Comparison of ENCODE assay signal across 8 cellular contexts in the genomic region with DNA sequence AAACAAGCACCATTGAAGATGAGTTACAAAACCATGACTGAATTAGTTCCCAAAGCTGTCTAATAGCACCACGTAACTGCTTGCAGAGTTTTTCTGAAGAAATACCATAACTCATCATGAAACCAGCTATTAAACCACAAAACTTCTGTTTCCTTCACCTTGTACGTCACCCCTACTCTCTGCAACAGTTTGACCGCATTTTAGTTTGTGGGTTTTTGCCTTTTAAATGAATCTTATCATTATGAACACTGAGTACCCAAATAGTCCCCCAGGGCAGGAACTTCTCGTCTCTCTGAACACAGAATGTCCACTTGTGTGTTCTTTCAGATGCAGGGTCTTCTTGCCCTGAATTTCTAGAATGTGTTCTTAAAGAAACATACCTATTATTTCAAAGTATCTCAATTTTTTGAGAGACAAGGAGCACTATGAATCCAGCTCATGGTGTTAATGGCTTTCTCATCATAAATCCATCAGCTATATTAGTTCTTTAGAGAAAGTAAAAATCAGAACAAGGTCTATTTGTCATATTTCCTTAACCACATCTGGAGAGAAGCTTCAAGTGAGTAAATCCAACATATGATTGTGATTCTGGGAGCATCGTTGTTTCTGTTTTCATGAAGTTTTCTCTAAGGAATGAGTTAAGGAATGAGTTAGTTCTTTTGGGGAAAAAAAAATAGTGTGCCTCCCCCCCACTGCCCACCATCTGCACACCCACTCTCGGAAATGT.
A peak's percentile ranks its signal among the peaks of the same experiment; 100 is the strongest.
DNase-seq lines count a peak whose midpoint lies in the region; ATAC-seq, FAIRE-seq and TF ChIP-seq lines count a peak whose summit lies in the region.

No MANE protein-coding gene starts in this region.

- peak overlapping the region; percentile 1 to 28 (median 6); a peak in 8 of 20 replicates for H3K4me3 ChIP-seq in BLaER1 treated with 17β-estradiol and CSF1 and Interleukin-3, amounts not matched to agents 10 nM and 100 nM
- H3K4me3 ChIP-seq in BE2C (ENCODE audit: low read depth, low read length), result no peak overlapping the region
- no peak overlapping the region for H3K4me3 ChIP-seq in SJCRH30

- peak; percentile 60 for ATAC-seq in HG03196 (IDR thresholded peaks at IDR 0.05; ENCODE audit: unreplicated experiment)
- ATAC-seq in naive thymus-derived CD8-positive, alpha-beta T cell, result peak; percentile 92 to 95

- peak overlapping the region; percentile 82 to 94 (median 90) for H3K4me2 ChIP-seq in BLaER1 treated with 17β-estradiol and CSF1 and Interleukin-3, amounts not matched to agents 10 nM and 100 nM

- DNase-seq in GM19239 (ENCODE audit: insufficient read length, low spot score) (peak; percentile 76), BE2C (no peak), SJCRH30 (no peak), NCI-H2107 (lab: John Stamatoyannopoulos, UW) (no peak)
- peak; percentile 65 for DNase-seq in activated CD4-positive, alpha-beta memory T cell treated with anti-CD3 and anti-CD28 coated beads, Interleukin-2, amount 10 ng/mL, durations not matched to agents 7 days and 5 days
- peak in 7 of 10 donors; percentile 13 to 84 (median 60) for DNase-seq in naive thymus-derived CD8-positive, alpha-beta T cell

- H3K27ac Mint-ChIP-seq in activated CD4-positive, alpha-beta memory T cell treated with anti-CD3 and anti-CD28 coated beads, Interleukin-2, amount 10 ng/mL, durations not matched to agents 7 days and 5 days, result peak overlapping the region; percentile 91
- H3K27ac Mint-ChIP-seq in naive thymus-derived CD8-positive, alpha-beta T cell, result peak overlapping the region; percentile 4 to 86 (median 56)

- H3K4me1 Mint-ChIP-seq in activated CD4-positive, alpha-beta memory T cell treated with anti-CD3 and anti-CD28 coated beads, Interleukin-2, amount 10 ng/mL, durations not matched to agents 7 days and 5 days, result peaks cover 94% of the 10 kb centered on the region
- peaks cover 20 to 53% (median 38%) of the 10 kb centered on the region in 4 donors for H3K4me1 Mint-ChIP-seq in naive thymus-derived CD8-positive, alpha-beta T cell

- no peaks in the 10 kb centered on the region for H3K27me3 ChIP-seq in BLaER1 treated with 17β-estradiol and CSF1 and Interleukin-3, amounts not matched to agents 10 nM and 100 nM
- H3K27me3 ChIP-seq in BE2C (no peaks in the 10 kb centered on the region), SJCRH30 (no peaks in the 10 kb centered on the region)

- peaks cover 29% of the 10 kb centered on the region for H3K9me3 Mint-ChIP-seq in activated CD4-positive, alpha-beta memory T cell treated with anti-CD3 and anti-CD28 coated beads, Interleukin-2, amount 10 ng/mL, durations not matched to agents 7 days and 5 days
- H3K9me3 Mint-ChIP-seq in naive thymus-derived CD8-positive, alpha-beta T cell, result peaks cover 0 to 5% (median 0%) of the 10 kb centered on the region in 9 donors

- H3K4me1 ChIP-seq in BLaER1 treated with 17β-estradiol and CSF1 and Interleukin-3, amounts not matched to agents 10 nM and 100 nM, result peaks cover 63 to 93% (median 85%) of the 10 kb centered on the region in 10 experiments
- H3K4me1 ChIP-seq in BE2C (no peaks in the 10 kb centered on the region), SJCRH30 (no peaks in the 10 kb centered on the region)

- no peaks in the 10 kb centered on the region for H4K20me1 ChIP-seq in BLaER1 treated with 17β-estradiol and CSF1 and Interleukin-3, amounts not matched to agents 10 nM and 100 nM

- POLR2A ChIA-PET in activated CD4-positive, alpha-beta memory T cell treated with anti-CD3 and anti-CD28 coated beads, Interleukin-2, amount 10 ng/mL, durations not matched to agents 7 days and 5 days (lab: Charles Lee), result interaction anchor here (0.5 to 10.6 kb wide), 38 partner anchors 10 to 953 kb away, joined by 3 to 346 read pairs (median 10); a partner anchor contains a TSS
- POLR2A ChIA-PET in naive thymus-derived CD8-positive, alpha-beta T cell (lab: Charles Lee), result interaction anchor here (0.6 to 1.0 kb wide), 4 partner anchors 14 to 1620 kb away, joined by 3 read pairs; no protein-coding TSS in a partner anchor

- peak overlapping the region; percentile 86 to 96 (median 94) for H3K27ac ChIP-seq in BLaER1 treated with 17β-estradiol and CSF1 and Interleukin-3, amounts not matched to agents 10 nM and 100 nM
- H3K27ac ChIP-seq in SJCRH30, result no peak overlapping the region

- H3K9ac ChIP-seq in BLaER1 treated with 17β-estradiol and CSF1 and Interleukin-3, amounts not matched to agents 10 nM and 100 nM, result peak overlapping the region; percentile 70 to 81 (median 77); a peak in 21 of 22 replicates

- H3K27me3 Mint-ChIP-seq in activated CD4-positive, alpha-beta memory T cell treated with anti-CD3 and anti-CD28 coated beads, Interleukin-2, amount 10 ng/mL, durations not matched to agents 7 days and 5 days, result no peaks in the 10 kb centered on the region
- H3K27me3 Mint-ChIP-seq in naive thymus-derived CD8-positive, alpha-beta T cell, result no peaks in the 10 kb centered on the region

- CTCF ChIA-PET in activated CD4-positive, alpha-beta memory T cell treated with anti-CD3 and anti-CD28 coated beads, Interleukin-2, amount 10 ng/mL, durations not matched to agents 7 days and 5 days (lab: Charles Lee), result interaction anchor here (1.0 to 3.6 kb wide), 17 partner anchors 10 to 282 kb away, joined by 3 to 26 read pairs (median 8); a partner anchor contains a TSS

- TF ChIP-seq CTCF in BE2C (IDR thresholded peaks at IDR 0.05; ENCODE audit: low read depth, low read length), result no peak

- peaks cover 33 to 59% (median 48%) of the 10 kb centered on the region in 11 experiments for H3K9me3 ChIP-seq in BLaER1 treated with 17β-estradiol and CSF1 and Interleukin-3, amounts not matched to agents 10 nM and 100 nM (replicated peaks in 1 of 11)
- H3K9me3 ChIP-seq in BE2C, result no peaks in the 10 kb centered on the region
- no peaks in the 10 kb centered on the region for H3K9me3 ChIP-seq in SJCRH30 (replicated peaks)

- peaks cover 0 to 30% (median 0%) of the 10 kb centered on the region in 11 experiments; a peak in 7 of 22 replicates for H3K36me3 ChIP-seq in BLaER1 treated with 17β-estradiol and CSF1 and Interleukin-3, amounts not matched to agents 10 nM and 100 nM
- H3K36me3 ChIP-seq in BE2C (no peaks in the 10 kb centered on the region), SJCRH30 (no peaks in the 10 kb centered on the region)

- peak; percentile 97 for FAIRE-seq in GM19239 (lab: Jason Lieb, UNC)

- H3K4me3 Mint-ChIP-seq in activated CD4-positive, alpha-beta memory T cell treated with anti-CD3 and anti-CD28 coated beads, Interleukin-2, amount 10 ng/mL, durations not matched to agents 7 days and 5 days, result peak overlapping the region; percentile 48
- H3K4me3 Mint-ChIP-seq in naive thymus-derived CD8-positive, alpha-beta T cell, result peak overlapping the region; percentile 8 to 72 (median 42)

- H3K36me3 Mint-ChIP-seq in activated CD4-positive, alpha-beta memory T cell treated with anti-CD3 and anti-CD28 coated beads, Interleukin-2, amount 10 ng/mL, durations not matched to agents 7 days and 5 days (ENCODE audit: low read depth), result peaks cover 97% of the 10 kb centered on the region
- H3K36me3 Mint-ChIP-seq in naive thymus-derived CD8-positive, alpha-beta T cell, result peaks cover 0 to 3% (median 0%) of the 10 kb centered on the region in 3 donors

Comparison
In these comparisons a context has a peak if more than half of its experiments do, and no peak if none do; other contexts are left out.
1. H3K4me3 ChIP-seq: peak in BLaER1 treated with 17β-estradiol and CSF1 and Interleukin-3, amounts not matched to agents 10 nM and 100 nM (10 of 10); none in BE2C (single experiment) and SJCRH30 (single experiment).
2. DNase-seq: peak in GM19239 (single experiment), activated CD4-positive, alpha-beta memory T cell treated with anti-CD3 and anti-CD28 coated beads, Interleukin-2, amount 10 ng/mL, durations not matched to agents 7 days and 5 days (single experiment) and naive thymus-derived CD8-positive, alpha-beta T cell (7 of 10); none in BE2C (single experiment), SJCRH30 (0 of 2) and NCI-H2107 (single experiment).